9 cellular contexts compared by ENCODE assay signal in the genomic region with DNA sequence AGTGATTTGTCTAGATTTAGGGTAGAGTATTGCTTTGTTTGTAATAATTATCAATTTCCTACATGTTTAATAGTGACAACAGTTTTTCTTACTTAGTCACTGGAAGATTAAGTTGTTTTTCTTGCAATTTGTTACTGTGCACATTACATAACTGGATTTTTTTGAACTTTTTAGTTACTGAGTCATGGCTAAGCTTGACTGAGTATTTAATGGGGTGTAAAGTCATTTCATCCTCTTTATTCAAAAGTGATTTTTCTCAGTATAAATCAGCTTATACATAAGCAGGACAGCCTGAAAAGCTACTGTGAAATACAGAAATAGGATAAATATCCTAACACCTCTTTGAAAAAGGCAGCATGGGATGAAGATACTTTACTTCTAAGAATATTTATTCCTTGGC. TPM values are rescaled to one million over a fixed set of nuclear protein-coding genes. Genes with fewer than 3 reads are reported as not detected.
DNase-seq lines count a peak whose midpoint lies in the region; FAIRE-seq and TF ChIP-seq lines count a peak whose summit lies in the region.
"Not testable (repeated sequence)": the region's sequence is repeated elsewhere in the genome, so short reads cannot be mapped to it uniquely, and the experiment has no call there.
"Had no signal": no experiment of that assay in that cellular context is flagged by ENCODE, and none has a peak within 500 bp of the region (broad histone marks: within the 10 kb centered on the region; RNA-seq: fewer than 3 reads in every experiment).

No MANE protein-coding gene starts in this region.

- H3K79me2 ChIP-seq in ACC112 (ENCODE audit: control insufficient read depth, insufficient read depth, low read length, unreplicated experiment); PC-9 (ENCODE audit: low read depth): not testable (repeated sequence)

- POLR2A ChIA-PET in PC-9 (lab: Charles Lee; ENCODE audit: unreplicated experiment), result not testable (repeated sequence)

- H3K27ac ChIP-seq in ACC112 (ENCODE audit: low read depth, low read length) (peak overlapping the region; percentile 36), PC-9 (peak overlapping the region; percentile 58)

- H3K36me3 ChIP-seq in ACC112 (ENCODE audit: insufficient read depth, low read length); PC-9 (ENCODE audit: low read depth): not testable (repeated sequence)

- intact Hi-C loops in PC-9 (cut with micrococcal nuclease; ENCODE audit: unreplicated experiment), result loop anchor here (10.0 kb wide), 1 partner anchor 94 kb away; a partner anchor contains a TSS

- H2AFZ ChIP-seq in ACC112 (ENCODE audit: low read length, unreplicated experiment); PC-9: not testable (repeated sequence)

- not testable (repeated sequence) for TF ChIP-seq CTCF in PC-9 (conservative IDR thresholded peaks at IDR 0.05); astrocyte of the cerebellum (IDR thresholded peaks at IDR 0.05; ENCODE audit: low read depth, low read length, missing control alignments); fibroblast of mammary gland (conservative IDR thresholded peaks at IDR 0.05; ENCODE audit: control insufficient read depth, insufficient read depth, low read depth, low read length)

- DNase-seq in DMS53 (lab: John Stamatoyannopoulos, UW) (peak; percentile 43), PC-9 (peak in 1 of 2 experiments; percentile 72), astrocyte of the cerebellum (ENCODE audit: low read depth) (peak; percentile 8), fibroblast of mammary gland (ENCODE audit: low read depth) (peak; percentile 12), kidney glomerular epithelial cell (lab: John Stamatoyannopoulos, UW) (peak; percentile 58), skeletal muscle cell (ENCODE audit: low read depth) (peak; percentile 0)
- DNase-seq in H54 (ENCODE audit: insufficient read length, low spot score), result not testable (repeated sequence)

- H3K9me2 ChIP-seq in PC-9 (ENCODE audit: insufficient read depth), result not testable (repeated sequence)

- peak; percentile 76 for FAIRE-seq in H54 (lab: Jason Lieb, UNC)

- H4K20me1 ChIP-seq in PC-9 (ENCODE audit: insufficient read depth), result not testable (repeated sequence)

- H3F3A ChIP-seq in PC-9 (ENCODE audit: insufficient read depth, low read depth), result not testable (repeated sequence)

- not testable (repeated sequence) for TF ChIP-seq POLR2A in H54 (IDR thresholded peaks at IDR 0.05; ENCODE audit: low read depth, low read length)

- in situ Hi-C loops in astrocyte of the cerebellum (cut with HindIII; ENCODE audit: low sequenced_read_pairs), result not testable (repeated sequence)

- not testable (repeated sequence) for BruUV-seq in PC-9 (replicated peaks; lab: Mats Ljungman, UMichigan)

- H3K4me1 ChIP-seq in ACC112 (ENCODE audit: control insufficient read depth, insufficient read depth, low read length, unreplicated experiment), result peaks cover 11% of the 10 kb centered on the region
- H3K4me1 ChIP-seq in PC-9 (replicated peaks; ENCODE audit: insufficient read depth), result peaks cover 30% of the 10 kb centered on the region

- H3K4me2 ChIP-seq in PC-9, result peak overlapping the region; percentile 47

- not testable (repeated sequence) for H3K27me3 ChIP-seq in ACC112 (ENCODE audit: insufficient read depth, low read length); PC-9 (ENCODE audit: insufficient read depth, low read depth)

- H3K4me3 ChIP-seq in ACC112 (ENCODE audit: low read depth, low read length); PC-9; astrocyte of the cerebellum (ENCODE audit: low read depth, low read length); fibroblast of mammary gland (ENCODE audit: control insufficient read depth, low read depth, low read length); skeletal muscle cell (ENCODE audit: low read depth, low read length): not testable (repeated sequence)

- CTCF ChIA-PET in PC-9 (lab: Charles Lee), result interaction anchor here (0.5 kb wide), 1 partner anchor 1096 kb away, joined by 9 read pairs; no protein-coding TSS in a partner anchor

- not testable (repeated sequence) for H3K9me3 ChIP-seq in PC-9 (ENCODE audit: insufficient read depth, low read depth)

RNA-seq across cellular contexts. Expression of a gene that starts 12.5 kb away (rescaled TPM):
- total RNA-seq in PC-9 (2021), result not detected in 2 replicates
- total RNA-seq: CD4-positive, alpha-beta T cell had no signal
